8 cellular contexts compared by ENCODE assay signal in genomic region chr9:34611811-34612787, GRCh38. TPM values are rescaled to one million over a fixed set of nuclear protein-coding genes. Genes with fewer than 3 reads are reported as not detected.
DNase-seq lines count a peak whose midpoint lies in the region; ATAC-seq, FAIRE-seq and TF ChIP-seq lines count a peak whose summit lies in the region.

A gene with protein sequence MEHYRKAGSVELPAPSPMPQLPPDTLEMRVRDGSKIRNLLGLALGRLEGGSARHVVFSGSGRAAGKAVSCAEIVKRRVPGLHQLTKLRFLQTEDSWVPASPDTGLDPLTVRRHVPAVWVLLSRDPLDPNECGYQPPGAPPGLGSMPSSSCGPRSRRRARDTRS (minus strand): TSS chr9:34612097. CDS start chr9:34611296, 801 bp downstream.

- peaks cover 26% of the 10 kb centered on the region for H3K36me3 Mint-ChIP-seq in activated T-helper 17 cell treated with anti-CD3 and anti-CD28 coated beads, Interleukin-2, amount 50 U/mL, for 72 hours (ENCODE audit: low read depth)
- H3K36me3 Mint-ChIP-seq in natural killer cell, result peaks cover 7% of the 10 kb centered on the region

- TF ChIP-seq CTCF in D721Med (IDR thresholded peaks at IDR 0.05; ENCODE audit: insufficient read depth, missing control alignments) (no peak), Peyer's patch (IDR thresholded peaks at IDR 0.05) (peak in 1 of 6 experiments; percentile 2), fibroblast of mammary gland (conservative IDR thresholded peaks at IDR 0.05; ENCODE audit: control insufficient read depth, insufficient read depth, low read depth, low read length) (no peak), natural killer cell (IDR thresholded peaks at IDR 0.05) (no peak)

- peak within 1 kb of the TSS; percentile 66 to 82 (median 69) for H3K4me3 ChIP-seq in Peyer's patch
- H3K4me3 ChIP-seq in fibroblast of mammary gland (ENCODE audit: control insufficient read depth, low read depth, low read length), result peak within 1 kb of the TSS; percentile 88

- H3K27me3 Mint-ChIP-seq in activated T-helper 17 cell treated with anti-CD3 and anti-CD28 coated beads, Interleukin-2, amount 50 U/mL, for 72 hours, result no peaks in the 10 kb centered on the region
- H3K27me3 Mint-ChIP-seq in natural killer cell (ENCODE audit: low read depth in 2 of 2), result no peaks in the 10 kb centered on the region

- H3K27me3 ChIP-seq in Peyer's patch, result no peaks in the 10 kb centered on the region

- no peaks in the 10 kb centered on the region for H3K9me3 ChIP-seq in Peyer's patch

- intact Hi-C loops in natural killer cell (cut with micrococcal nuclease), result loop anchor here (1.0 to 5.0 kb wide), 3 partner anchors 8 to 153 kb away; partner anchors contain the start of genes DCTN3, DNAI1, FAM219A and GALT

- peak within 1 kb of the TSS; percentile 79 to 92 (median 84) for H3K27ac ChIP-seq in Peyer's patch

- TF ChIP-seq POLR2A in Peyer's patch (IDR thresholded peaks at IDR 0.05), result peak; percentile 66 to 95

- FAIRE-seq in D721Med (lab: Jason Lieb, UNC), result no peak

- DNase-seq in D721Med (ENCODE audit: insufficient read length, low spot score) (peak; percentile 87), HUDEP-2 (lab: John Stamatoyannopoulos, UW; ENCODE audit: unreplicated experiment in 76 of 76) (peak in 72 of 76 experiments; percentile 10 to 85 (median 66)), Peyer's patch (peak; percentile 87 to 94 (median 93)), fibroblast of mammary gland (ENCODE audit: low read depth) (peak; percentile 72), natural killer cell (peak; percentile 91)
- DNase-seq in stimulated activated naive CD4-positive, alpha-beta T cell (lab: John Stamatoyannopoulos, UW), result peak; percentile 75 to 90 (median 82)

- ATAC-seq in GM21360 (IDR thresholded peaks at IDR 0.05; ENCODE audit: unreplicated experiment) (peak; percentile 81), natural killer cell (peak; percentile 85 to 97 (median 89))
- ATAC-seq in activated T-helper 17 cell treated with anti-CD3 and anti-CD28 coated beads, Interleukin-2, amount 50 U/mL, for 72 hours (replicated peaks), result peak; percentile 98

- peaks cover 0 to 24% (median 2%) of the 10 kb centered on the region in 4 donors for H3K4me1 ChIP-seq in Peyer's patch

- peak within 1 kb of the TSS; percentile 93 for H3K4me3 Mint-ChIP-seq in activated T-helper 17 cell treated with anti-CD3 and anti-CD28 coated beads, Interleukin-2, amount 50 U/mL, for 72 hours
- H3K4me3 Mint-ChIP-seq in natural killer cell, result peak within 1 kb of the TSS; percentile 92

- peak within 1 kb of the TSS; percentile 95 for H3K27ac Mint-ChIP-seq in activated T-helper 17 cell treated with anti-CD3 and anti-CD28 coated beads, Interleukin-2, amount 50 U/mL, for 72 hours
- H3K27ac Mint-ChIP-seq in natural killer cell, result peak within 1 kb of the TSS; percentile 92 to 96

- no peaks in the 10 kb centered on the region for H3K4me1 Mint-ChIP-seq in activated T-helper 17 cell treated with anti-CD3 and anti-CD28 coated beads, Interleukin-2, amount 50 U/mL, for 72 hours
- H3K4me1 Mint-ChIP-seq in natural killer cell, result peaks cover 29 to 36% of the 10 kb centered on the region in 2 donors

- H3K9me3 Mint-ChIP-seq in activated T-helper 17 cell treated with anti-CD3 and anti-CD28 coated beads, Interleukin-2, amount 50 U/mL, for 72 hours, result no peaks in the 10 kb centered on the region
- H3K9me3 Mint-ChIP-seq in natural killer cell, result no peaks in the 10 kb centered on the region

- H3K36me3 ChIP-seq in Peyer's patch, result peaks cover 0 to 33% (median 0%) of the 10 kb centered on the region in 3 donors

RNA-seq across cellular contexts. Expression of the gene that starts here (rescaled TPM):
- total RNA-seq in Peyer's patch, result 10 to 100 TPM; 28.9 to 83.5 (median 54.8) TPM
- total RNA-seq in activated T-helper 17 cell treated with anti-CD3 and anti-CD28 coated beads, Interleukin-2, amount 50 U/mL, for 72 hours, result 10 to 100 TPM; 21.3 to 25.8 TPM
- total RNA-seq in natural killer cell, result 10 to 100 TPM in 1 of 3 donors, 1 to 10 TPM in 2; 9.3 to 15.0 (median 9.8) TPM

Comparison
In these comparisons a context has a peak if more than half of its experiments do, and no peak if none do; other contexts are left out.
1. Peak in every context shown above with its lines: DNase-seq, ATAC-seq, H3K4me3 ChIP-seq and H3K27ac ChIP-seq.